In the genomic region with DNA sequence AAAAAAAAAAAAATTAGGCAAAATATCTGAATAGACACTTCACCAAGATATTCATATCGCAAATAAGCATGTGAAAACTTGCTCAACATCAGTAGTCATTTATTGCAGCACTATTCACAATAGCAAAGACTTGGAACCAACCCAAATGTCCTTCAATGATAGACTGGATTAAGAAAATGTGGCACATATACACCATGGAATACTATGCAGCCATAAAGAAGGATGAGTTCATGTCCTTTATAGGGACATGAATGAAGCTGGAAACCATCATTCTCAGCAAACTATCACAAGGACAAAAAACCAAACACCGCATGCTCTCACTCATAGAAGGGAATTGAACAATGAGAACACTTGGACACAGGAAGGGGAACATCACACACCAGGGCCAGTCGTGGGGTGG, we compare ENCODE assay signal across 1 cellular context. TPM values are rescaled to one million over a fixed set of nuclear protein-coding genes. Genes with fewer than 3 reads are reported as not detected.
"Had no signal": no experiment of that assay in that cellular context is flagged by ENCODE, and none has a peak within 500 bp of the region (broad histone marks: within the 10 kb centered on the region; RNA-seq: fewer than 3 reads in every experiment).

No MANE protein-coding gene starts in this region.

RNA-seq across cellular contexts. Expression of gene CADM1, which starts 29.9 kb away (rescaled TPM):
- total RNA-seq: G401 had no signal
